11 cellular contexts compared by ENCODE assay signal in genomic region chr13:89465366-89465765, GRCh38.
DNase-seq lines count a peak whose midpoint lies in the region; ATAC-seq and TF ChIP-seq lines count a peak whose summit lies in the region.
"Had no signal": no experiment of that assay in that cellular context is flagged by ENCODE, and none has a peak within 500 bp of the region (broad histone marks: within the 10 kb centered on the region; RNA-seq: fewer than 3 reads in every experiment).

No MANE protein-coding gene starts in this region.

- no peaks in the 10 kb centered on the region for H4K20me1 ChIP-seq in GM23248 (ENCODE audit: insufficient read depth)

- no peak overlapping the region for H3K9ac ChIP-seq in GM23248

- peaks cover 12% of the 10 kb centered on the region for H3K9me3 Mint-ChIP-seq in stimulated activated effector memory CD8-positive, alpha-beta T cell treated with anti-CD3 and anti-CD28 coated beads, Interleukin-12 subunit alpha, Interleukin-12 subunit beta, amount 100 ng/mL, for 72 hours

- no peaks in the 10 kb centered on the region for H3F3A ChIP-seq in GM23248 (ENCODE audit: insufficient read depth)

- H3K4me3 ChIP-seq in GM23248 (no peak overlapping the region), brain microvascular endothelial cell (ENCODE audit: low read depth, low read length) (no peak overlapping the region)

- no peaks in the 10 kb centered on the region for H3K36me3 Mint-ChIP-seq in stimulated activated effector memory CD8-positive, alpha-beta T cell treated with anti-CD3 and anti-CD28 coated beads, Interleukin-12 subunit alpha, Interleukin-12 subunit beta, amount 100 ng/mL, for 72 hours
- H3K36me3 Mint-ChIP-seq: immature natural killer cell had no signal

- no peaks in the 10 kb centered on the region for H3K9me2 ChIP-seq in GM23248 (ENCODE audit: insufficient read depth)

- no peak overlapping the region for H2AFZ ChIP-seq in GM23248

- H3K79me2 ChIP-seq in GM23248 (ENCODE audit: insufficient read depth) = no peaks in the 10 kb centered on the region

- no peaks in the 10 kb centered on the region for H3K4me1 Mint-ChIP-seq in stimulated activated effector memory CD8-positive, alpha-beta T cell treated with anti-CD3 and anti-CD28 coated beads, Interleukin-12 subunit alpha, Interleukin-12 subunit beta, amount 100 ng/mL, for 72 hours
- H3K4me1 Mint-ChIP-seq: immature natural killer cell had no signal

- no peak overlapping the region for H3K4me2 ChIP-seq in GM23248 (ENCODE audit: unreplicated experiment)

- no peaks in the 10 kb centered on the region for H3K4me1 ChIP-seq in GM23248 (ENCODE audit: insufficient read depth)

- WGBS in GM23248 (ENCODE audit: low coverage in 1 of 2, low lambda C conversion rate in 2 of 2, missing lambda C conversion rate in 2 of 2), 2 experiments = 16 to 29% methylated on average over 2 of the region's 2 CpGs

- in situ Hi-C loops in GM23248 (cut with MboI) (no loop called here), brain microvascular endothelial cell (cut with HindIII; ENCODE audit: low pct_ligation_motif_present, low sequenced_read_pairs) (no loop called here)

- H3K36me3 ChIP-seq in GM23248 (ENCODE audit: low read depth) (no peaks in the 10 kb centered on the region), brain microvascular endothelial cell (replicated peaks) (no peaks in the 10 kb centered on the region)

- no peak overlapping the region for H3K27ac Mint-ChIP-seq in stimulated activated effector memory CD8-positive, alpha-beta T cell treated with anti-CD3 and anti-CD28 coated beads, Interleukin-12 subunit alpha, Interleukin-12 subunit beta, amount 100 ng/mL, for 72 hours
- H3K27ac Mint-ChIP-seq: HFFc6, immature natural killer cell had no signal

- H3K27me3 ChIP-seq in GM23248 (replicated peaks; ENCODE audit: insufficient read depth) (no peaks in the 10 kb centered on the region), brain microvascular endothelial cell (replicated peaks) (no peaks in the 10 kb centered on the region)

- no peaks in the 10 kb centered on the region for H3K9me3 ChIP-seq in GM23248 (ENCODE audit: low read depth)

- TF ChIP-seq CTCF in brain microvascular endothelial cell (IDR thresholded peaks at IDR 0.05; ENCODE audit: low read depth, low read length, missing control alignments) (no peak), GM10266 (IDR thresholded peaks at IDR 0.05; ENCODE audit: control insufficient read depth, insufficient read depth, low read depth, missing control alignments) (no peak)

- H3K4me3 Mint-ChIP-seq in stimulated activated effector memory CD8-positive, alpha-beta T cell treated with anti-CD3 and anti-CD28 coated beads, Interleukin-12 subunit alpha, Interleukin-12 subunit beta, amount 100 ng/mL, for 72 hours = no peak overlapping the region
- H3K4me3 Mint-ChIP-seq: HFFc6, immature natural killer cell had no signal

- H3K27ac ChIP-seq in GM23248 (no peak overlapping the region), brain microvascular endothelial cell (no peak overlapping the region)

- peak; percentile 83 for ATAC-seq in HG03457 (IDR thresholded peaks at IDR 0.05; ENCODE audit: unreplicated experiment)
- peak; percentile 32 for ATAC-seq in stimulated activated effector memory CD8-positive, alpha-beta T cell treated with anti-CD3 and anti-CD28 coated beads, Interleukin-12 subunit alpha, Interleukin-12 subunit beta, amount 100 ng/mL, for 72 hours
- no peak for ATAC-seq in GM21529 (IDR thresholded peaks at IDR 0.05; ENCODE audit: unreplicated experiment)
- no peak for ATAC-seq in HG03159 (IDR thresholded peaks at IDR 0.05; ENCODE audit: unreplicated experiment)

- DNase-seq in GM23248 (peak; percentile 3), brain microvascular endothelial cell (peak; percentile 5), GM10266 (ENCODE audit: extremely low spot score) (no peak)
- no peak for DNase-seq in stimulated activated effector memory CD8-positive, alpha-beta T cell treated with anti-CD3 and anti-CD28 coated beads, Interleukin-12 subunit alpha, Interleukin-12 subunit beta, amount 100 ng/mL, for 72 hours (ENCODE audit: low spot score in 2 of 2)
- DNase-seq: aorta, HFFc6, immature natural killer cell, small intestine had no signal

Comparison
In these comparisons a context has a peak if more than half of its experiments do, and no peak if none do; other contexts are left out.
1. DNase-seq: peak in GM23248 (single experiment) and brain microvascular endothelial cell (single experiment); none in stimulated activated effector memory CD8-positive, alpha-beta T cell treated with anti-CD3 and anti-CD28 coated beads, Interleukin-12 subunit alpha, Interleukin-12 subunit beta, amount 100 ng/mL, for 72 hours (0 of 2) and GM10266 (single experiment).
2. ATAC-seq: peak in HG03457 (single experiment) and stimulated activated effector memory CD8-positive, alpha-beta T cell treated with anti-CD3 and anti-CD28 coated beads, Interleukin-12 subunit alpha, Interleukin-12 subunit beta, amount 100 ng/mL, for 72 hours (single experiment); none in GM21529 (single experiment) and HG03159 (single experiment).